21 cellular contexts compared by ENCODE assay signal in the genomic region with DNA sequence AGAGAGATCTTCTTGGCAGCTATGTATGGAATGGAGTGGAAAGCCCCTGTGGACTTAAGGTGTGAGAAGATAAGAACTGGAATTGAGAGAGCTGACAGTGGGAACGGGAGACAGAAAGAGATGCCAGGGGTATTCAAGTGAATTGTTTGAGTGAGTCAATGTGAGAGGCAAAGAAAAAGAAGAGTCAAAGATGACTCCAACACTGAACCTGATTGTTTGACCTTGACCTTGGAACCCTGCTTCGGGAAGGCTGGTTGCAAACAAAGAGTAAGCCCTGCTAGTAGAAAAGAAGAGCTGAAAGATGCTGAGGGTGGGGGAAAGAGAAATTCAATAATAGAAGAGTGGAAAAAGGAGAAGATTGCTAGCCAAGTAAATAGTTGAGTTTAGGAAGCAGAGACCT.
DNase-seq lines count a peak whose midpoint lies in the region; ATAC-seq, FAIRE-seq and TF ChIP-seq lines count a peak whose summit lies in the region.
"Had no signal": no experiment of that assay in that cellular context is flagged by ENCODE, and none has a peak within 500 bp of the region (broad histone marks: within the 10 kb centered on the region; RNA-seq: fewer than 3 reads in every experiment).

No MANE protein-coding gene starts in this region.

- no peaks in the 10 kb centered on the region for H3K27me3 Mint-ChIP-seq in nephron progenitor cell (ENCODE audit: low read depth, poor library complexity)
- H3K27me3 Mint-ChIP-seq: B cell; CD4-positive, alpha-beta T cell had no signal

- no peak for ATAC-seq in heart right ventricle
- ATAC-seq in HG03175 (IDR thresholded peaks at IDR 0.05; ENCODE audit: unreplicated experiment): no peak
- ATAC-seq: A549; CD8-positive, alpha-beta T cell had no signal

- no peak for TF ChIP-seq POLR2A in H54 (IDR thresholded peaks at IDR 0.05; ENCODE audit: low read depth, low read length)

- no peak overlapping the region for H2BK120ac ChIP-seq in mesendoderm (ENCODE audit: low read depth, low read length)

- intact Hi-C loops in heart right ventricle (cut with DNase I): no loop called here

- H3K4ac ChIP-seq in mesendoderm (ENCODE audit: low read depth, low read length): no peak overlapping the region

- H3K18ac ChIP-seq in mesendoderm (ENCODE audit: low read length): no peak overlapping the region

- DNase-seq in cardiac muscle cell (ENCODE audit: low read depth in 1 of 2, low spot score in 1 of 2) (no peak), heart right ventricle (no peak), mesendoderm (peak; percentile 79), nephron progenitor cell (no peak), H54 (ENCODE audit: insufficient read length, low spot score) (no peak)
- DNase-seq: AML-193; Caco-2; Calu3; CD4-positive, alpha-beta T cell; CD8-positive, alpha-beta T cell; DMS79 treated with DMSO at 0.1 percent for 48 hours; GF-D8 had no signal

- H2AK5ac ChIP-seq in mesendoderm (ENCODE audit: low read length): no peak overlapping the region

- H4K8ac ChIP-seq in mesendoderm (ENCODE audit: low read depth, low read length): no peak overlapping the region

- no peak for FAIRE-seq in H54 (lab: Jason Lieb, UNC)
- FAIRE-seq: A549, G401.6, GM12891 had no signal

- H3K4me2 ChIP-seq in mesendoderm (ENCODE audit: low read length): no peak overlapping the region
- H3K4me2 ChIP-seq: A549; BLaER1 treated with 17β-estradiol and CSF1 and Interleukin-3, amounts not matched to agents 10 nM and 100 nM had no signal

- H3K9me3 Mint-ChIP-seq in nephron progenitor cell: no peaks in the 10 kb centered on the region
- H3K9me3 Mint-ChIP-seq: CD4-positive, alpha-beta T cell; CD8-positive, alpha-beta T cell had no signal

- H3K4me3 ChIP-seq in cardiac muscle cell (no peak overlapping the region), heart right ventricle (no peak overlapping the region), mesendoderm (ENCODE audit: low read length) (no peak overlapping the region)
- H3K4me3 ChIP-seq: A549; BLaER1 treated with 17β-estradiol and CSF1 and Interleukin-3, amounts not matched to agents 10 nM and 100 nM had no signal

- peaks cover 3% of the 10 kb centered on the region for H3K36me3 ChIP-seq in cardiac muscle cell
- H3K36me3 ChIP-seq in heart right ventricle: peaks cover 0 to 37% (median 0%) of the 10 kb centered on the region in 9 donors
- H3K36me3 ChIP-seq in mesendoderm (ENCODE audit: control insufficient read depth, insufficient read depth, low read length): no peaks in the 10 kb centered on the region

- H3K27ac Mint-ChIP-seq in nephron progenitor cell: peak overlapping the region; percentile 0
- H3K27ac Mint-ChIP-seq: B cell; CD4-positive, alpha-beta T cell; CD8-positive, alpha-beta T cell had no signal

- H3K23ac ChIP-seq in mesendoderm (ENCODE audit: low read length): no peak overlapping the region

- no peak overlapping the region for H4K5ac ChIP-seq in mesendoderm (ENCODE audit: low read length)

- WGBS in heart right ventricle, 2 donors: 53 to 58% methylated on average over 2 of the region's 2 CpGs
- no CpG with 5 or more reads among the region's 2 CpGs for WGBS in mesendoderm (ENCODE audit: extremely low coverage, insufficient coverage, low lambda C conversion rate)

- H3K4me1 ChIP-seq in cardiac muscle cell (ENCODE audit: low read depth): peaks cover 4% of the 10 kb centered on the region
- peaks cover 0 to 6% (median 0%) of the 10 kb centered on the region in 9 donors for H3K4me1 ChIP-seq in heart right ventricle
- peaks cover 3% of the 10 kb centered on the region for H3K4me1 ChIP-seq in mesendoderm (ENCODE audit: control insufficient read depth, low read depth, low read length)
- H3K4me1 ChIP-seq: A549; BLaER1 treated with 17β-estradiol and CSF1 and Interleukin-3, amounts not matched to agents 10 nM and 100 nM; Caco-2 had no signal

- H3K56ac ChIP-seq in mesendoderm (ENCODE audit: low read length): no peak overlapping the region

- peaks cover 61% of the 10 kb centered on the region for H3K36me3 Mint-ChIP-seq in nephron progenitor cell (ENCODE audit: low read depth)

- TF ChIP-seq CTCF in cardiac muscle cell (IDR thresholded peaks at IDR 0.05; ENCODE audit: low read depth, low read length) (no peak), heart right ventricle (IDR thresholded peaks at IDR 0.05) (no peak), VCaP (conservative IDR thresholded peaks at IDR 0.05) (no peak), nephron progenitor cell (IDR thresholded peaks at IDR 0.05) (no peak)

- H2BK15ac ChIP-seq in mesendoderm (replicated peaks; ENCODE audit: low read depth): no peak overlapping the region

- H3K9me3 ChIP-seq in cardiac muscle cell (ENCODE audit: low read depth): no peaks in the 10 kb centered on the region
- H3K9me3 ChIP-seq in heart right ventricle: no peaks in the 10 kb centered on the region
- H3K9me3 ChIP-seq: A549, Caco-2 had no signal

- no peak overlapping the region for H3K4me3 Mint-ChIP-seq in nephron progenitor cell
- H3K4me3 Mint-ChIP-seq: B cell; CD4-positive, alpha-beta T cell; CD8-positive, alpha-beta T cell had no signal

- H3K27me3 ChIP-seq in cardiac muscle cell (no peaks in the 10 kb centered on the region), heart right ventricle (no peaks in the 10 kb centered on the region), mesendoderm (ENCODE audit: insufficient read depth, low read length, poor library complexity) (no peaks in the 10 kb centered on the region)
- H3K27me3 ChIP-seq: BLaER1 treated with 17β-estradiol and CSF1 and Interleukin-3, amounts not matched to agents 10 nM and 100 nM had no signal

- H3K9ac ChIP-seq in mesendoderm (ENCODE audit: low read length): no peak overlapping the region
- H3K9ac ChIP-seq: BLaER1 treated with 17β-estradiol and CSF1 and Interleukin-3, amounts not matched to agents 10 nM and 100 nM had no signal

- H3K79me1 ChIP-seq in mesendoderm (ENCODE audit: low read length): no peaks in the 10 kb centered on the region

- no peaks in the 10 kb centered on the region for H3K79me2 ChIP-seq in mesendoderm (ENCODE audit: control insufficient read depth, insufficient read depth, low read length)

- H3K27ac ChIP-seq in cardiac muscle cell (peak overlapping the region; percentile 70), heart right ventricle (no peak overlapping the region), VCaP (peak overlapping the region; percentile 42; the same call in 1 of the 2 replicates), mesendoderm (ENCODE audit: low read depth, low read length) (no peak overlapping the region)
- H3K27ac ChIP-seq: 22Rv1; A549; BLaER1 treated with 17β-estradiol and CSF1 and Interleukin-3, amounts not matched to agents 10 nM and 100 nM; C4-2B had no signal

- H2BK5ac ChIP-seq in mesendoderm (ENCODE audit: low read length): no peak overlapping the region

- H3K4me1 Mint-ChIP-seq in nephron progenitor cell: no peaks in the 10 kb centered on the region
- H3K4me1 Mint-ChIP-seq: B cell had no signal

Comparison
In these comparisons a context has a peak if more than half of its experiments do, and no peak if none do; other contexts are left out.
1. H3K27ac ChIP-seq: peak in cardiac muscle cell (single experiment) and VCaP (single experiment); none in heart right ventricle (0 of 10) and mesendoderm (single experiment).